Comparison of ENCODE assay signal across 10 cellular contexts in the genomic region with DNA sequence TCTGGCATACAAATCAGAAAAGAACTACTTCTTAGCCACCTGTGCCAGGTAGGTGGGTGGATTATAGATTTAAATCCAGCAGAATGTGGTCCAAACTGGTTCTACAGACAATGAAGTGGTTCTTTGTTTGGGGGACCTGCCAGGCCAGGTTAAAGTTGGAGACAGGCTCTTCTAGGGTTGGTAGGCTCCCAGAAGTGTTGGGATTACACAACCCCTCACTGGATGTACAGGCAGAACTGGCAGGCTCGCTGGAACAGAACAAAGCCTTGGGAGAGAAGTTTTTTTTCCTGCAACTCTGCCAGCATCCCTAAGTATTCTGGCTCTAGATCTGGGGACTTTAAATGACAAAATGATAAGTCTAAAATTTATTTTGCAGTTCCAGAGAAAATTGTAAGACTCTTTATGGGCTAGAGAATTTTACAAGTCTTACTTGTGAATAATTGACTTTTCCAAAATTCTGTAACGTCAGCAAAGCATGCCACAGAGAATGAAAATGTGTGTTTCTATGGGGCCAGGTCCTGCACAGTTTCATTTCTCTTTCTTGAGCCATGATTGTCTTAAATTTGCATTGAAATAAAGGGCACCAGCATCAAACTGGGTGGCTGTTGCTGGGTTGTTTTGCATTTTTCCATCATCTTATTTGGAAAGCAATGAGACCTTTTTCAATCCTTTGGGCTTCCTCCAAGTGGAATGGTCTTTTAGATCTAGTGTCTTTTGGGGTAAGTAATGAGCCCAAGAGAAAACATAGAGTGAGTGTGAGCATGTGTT. TPM values are rescaled to one million over a fixed set of nuclear protein-coding genes. Genes with fewer than 3 reads are reported as not detected.
DNase-seq lines count a peak whose midpoint lies in the region; ATAC-seq and TF ChIP-seq lines count a peak whose summit lies in the region.
"Had no signal": no experiment of that assay in that cellular context is flagged by ENCODE, and none has a peak within 500 bp of the region (broad histone marks: within the 10 kb centered on the region; RNA-seq: fewer than 3 reads in every experiment).

No MANE protein-coding gene starts in this region.

- H3K4me3 ChIP-seq in dorsolateral prefrontal cortex: no peak overlapping the region
- no peak overlapping the region for H3K4me3 ChIP-seq in hepatocyte
- H3K4me3 ChIP-seq: GM23248 had no signal

- peaks cover 22% of the 10 kb centered on the region for H3K4me1 Mint-ChIP-seq in stimulated activated memory B cell treated with anti-CD40 and anti-IgM and Interleukin-4, amounts not matched to agents 10 μg/mL and 1 μg/mL and 100 μg/mL, for 72 hours
- no peaks in the 10 kb centered on the region for H3K4me1 Mint-ChIP-seq in activated naive CD8-positive, alpha-beta T cell treated with anti-CD3 and anti-CD28 coated beads, Interleukin-2, amount 50 U/mL, for 24 hours

- H3K9me2 ChIP-seq in hepatocyte (replicated peaks; ENCODE audit: insufficient read depth): no peaks in the 10 kb centered on the region

- H3K9me3 ChIP-seq in hepatocyte (ENCODE audit: low read depth): peaks cover 12% of the 10 kb centered on the region

- H3K4me3 Mint-ChIP-seq in stimulated activated memory B cell treated with anti-CD40 and anti-IgM and Interleukin-4, amounts not matched to agents 10 μg/mL and 1 μg/mL and 100 μg/mL, for 72 hours: peak overlapping the region; percentile 54
- no peak overlapping the region for H3K4me3 Mint-ChIP-seq in activated naive CD8-positive, alpha-beta T cell treated with anti-CD3 and anti-CD28 coated beads, Interleukin-2, amount 50 U/mL, for 24 hours
- H3K4me3 Mint-ChIP-seq: natural killer cell treated with Interleukin-12 subunit alpha and Interleukin-12 subunit beta and Interleukin-15 and Interleukin-18, amount 100 ng/mL, for 72 hours had no signal

- peaks cover 8% of the 10 kb centered on the region for H3K9me3 Mint-ChIP-seq in stimulated activated memory B cell treated with anti-CD40 and anti-IgM and Interleukin-4, amounts not matched to agents 10 μg/mL and 1 μg/mL and 100 μg/mL, for 72 hours
- peaks cover 15% of the 10 kb centered on the region for H3K9me3 Mint-ChIP-seq in activated naive CD8-positive, alpha-beta T cell treated with anti-CD3 and anti-CD28 coated beads, Interleukin-2, amount 50 U/mL, for 24 hours

- DNase-seq in dorsolateral prefrontal cortex: peak in 4 of 10 donors; percentile 5 to 49 (median 32)
- no peak for DNase-seq in hepatocyte (ENCODE audit: low spot score)
- DNase-seq in activated CD8-positive, alpha-beta memory T cell treated with anti-CD3 and anti-CD28 coated beads for 24 hours: no peak
- DNase-seq in activated naive CD8-positive, alpha-beta T cell treated with anti-CD3 and anti-CD28 coated beads, Interleukin-2, amount 50 U/mL, for 24 hours: no peak
- no peak for DNase-seq in stimulated activated CD4-positive, alpha-beta T cell treated with anti-CD3 and anti-CD28 coated beads, Interleukin-4, amount 100 ng/mL, for 1 hour
- DNase-seq: GM23248 had no signal

- H2AFZ ChIP-seq in hepatocyte: no peak overlapping the region
- H2AFZ ChIP-seq: GM23248 had no signal

- H3K79me2 ChIP-seq in hepatocyte: no peaks in the 10 kb centered on the region

- no peak for TF ChIP-seq CTCF in dorsolateral prefrontal cortex (IDR thresholded peaks at IDR 0.05 in 54 of 56, conservative IDR thresholded peaks at IDR 0.05 in 2 of 56; ENCODE audit: low read depth in 1 of 56, partially characterized antibody in 56 of 56)
- TF ChIP-seq CTCF in hepatocyte (IDR thresholded peaks at IDR 0.05; ENCODE audit: poor library complexity): no peak

- H4K20me1 ChIP-seq in hepatocyte (ENCODE audit: insufficient read depth, poor library complexity, severe bottlenecking): no peaks in the 10 kb centered on the region

- H3K27ac Mint-ChIP-seq in stimulated activated memory B cell treated with anti-CD40 and anti-IgM and Interleukin-4, amounts not matched to agents 10 μg/mL and 1 μg/mL and 100 μg/mL, for 72 hours: peak overlapping the region; percentile 90
- no peak overlapping the region for H3K27ac Mint-ChIP-seq in activated naive CD8-positive, alpha-beta T cell treated with anti-CD3 and anti-CD28 coated beads, Interleukin-2, amount 50 U/mL, for 24 hours
- H3K27ac Mint-ChIP-seq: natural killer cell treated with Interleukin-12 subunit alpha and Interleukin-12 subunit beta and Interleukin-15 and Interleukin-18, amount 100 ng/mL, for 72 hours had no signal

- intact Hi-C loops in dorsolateral prefrontal cortex (cut with DNase I): no loop called here

- H3K27ac ChIP-seq in dorsolateral prefrontal cortex: peak overlapping the region in 44 of 59 donors; percentile 23 to 83 (median 65)
- no peak overlapping the region for H3K27ac ChIP-seq in hepatocyte
- H3K27ac ChIP-seq: GM23248 had no signal

- WGBS in hepatocyte (ENCODE audit: low lambda C conversion rate, missing lambda C conversion rate): 75% methylated on average over 2 of the region's 2 CpGs

- no peaks in the 10 kb centered on the region for H3K27me3 Mint-ChIP-seq in stimulated activated memory B cell treated with anti-CD40 and anti-IgM and Interleukin-4, amounts not matched to agents 10 μg/mL and 1 μg/mL and 100 μg/mL, for 72 hours
- H3K27me3 Mint-ChIP-seq in activated naive CD8-positive, alpha-beta T cell treated with anti-CD3 and anti-CD28 coated beads, Interleukin-2, amount 50 U/mL, for 24 hours: peaks cover 3% of the 10 kb centered on the region

- H3K4me1 ChIP-seq in hepatocyte (ENCODE audit: insufficient read depth): peaks cover 10% of the 10 kb centered on the region

- no peaks in the 10 kb centered on the region for H3K27me3 ChIP-seq in dorsolateral prefrontal cortex
- no peaks in the 10 kb centered on the region for H3K27me3 ChIP-seq in hepatocyte

- no peaks in the 10 kb centered on the region for H3K36me3 ChIP-seq in hepatocyte (replicated peaks; ENCODE audit: insufficient read depth, low read depth)

- peaks cover 11% of the 10 kb centered on the region for H3K36me3 Mint-ChIP-seq in stimulated activated memory B cell treated with anti-CD40 and anti-IgM and Interleukin-4, amounts not matched to agents 10 μg/mL and 1 μg/mL and 100 μg/mL, for 72 hours
- peaks cover 5% of the 10 kb centered on the region for H3K36me3 Mint-ChIP-seq in activated naive CD8-positive, alpha-beta T cell treated with anti-CD3 and anti-CD28 coated beads, Interleukin-2, amount 50 U/mL, for 24 hours (ENCODE audit: low read depth)

- peak; percentile 70 for ATAC-seq in GM19043 (IDR thresholded peaks at IDR 0.05; ENCODE audit: low read depth, unreplicated experiment)
- peak; percentile 66 for ATAC-seq in HG03095 (IDR thresholded peaks at IDR 0.05; ENCODE audit: unreplicated experiment)
- peak; percentile 91 for ATAC-seq in stimulated activated memory B cell treated with anti-CD40 and anti-IgM and Interleukin-4, amounts not matched to agents 10 μg/mL and 1 μg/mL and 100 μg/mL, for 72 hours
- ATAC-seq in activated naive CD8-positive, alpha-beta T cell treated with anti-CD3 and anti-CD28 coated beads, Interleukin-2, amount 50 U/mL, for 24 hours: no peak
- ATAC-seq: natural killer cell treated with Interleukin-12 subunit alpha and Interleukin-12 subunit beta and Interleukin-15 and Interleukin-18, amount 100 ng/mL, for 72 hours had no signal

- no peak overlapping the region for H3K4me2 ChIP-seq in hepatocyte

RNA-seq across cellular contexts. Expression of a gene that starts 32.2 kb away (rescaled TPM):
- total RNA-seq in dorsolateral prefrontal cortex (100 to 1,000 TPM in 2 of 120 experiments, 10 to 100 TPM in 118; 36.1 to 104 (median 69.2) TPM), hepatocyte (66.5 and 72.4 TPM in 2 replicates)
- 28.0 and 30.1 TPM in 2 replicates for polyA plus RNA-seq in hepatocyte
